25 cellular contexts compared by ENCODE assay signal in the genomic region with DNA sequence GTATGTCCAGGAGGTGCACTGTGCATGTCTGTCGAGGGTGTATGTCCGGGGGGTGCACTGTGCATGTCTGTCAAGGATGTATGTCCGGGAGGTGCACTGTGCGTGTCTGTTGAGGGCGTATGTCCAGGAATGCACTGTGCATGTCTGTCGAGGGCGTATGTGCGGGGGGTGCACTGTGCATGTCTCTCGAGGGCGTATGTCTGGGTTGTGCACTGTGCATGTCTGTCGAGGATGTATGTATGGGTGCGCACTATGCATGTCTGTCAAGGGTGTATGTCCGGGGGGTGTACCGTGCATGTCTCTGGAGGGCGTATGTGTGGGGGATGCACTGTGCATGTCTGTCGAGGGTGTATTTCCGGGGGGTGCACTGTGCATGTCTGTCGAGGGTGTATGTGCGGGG.
"Had no signal": no experiment of that assay in that cellular context is flagged by ENCODE, and none has a peak within 500 bp of the region (broad histone marks: within the 10 kb centered on the region; RNA-seq: fewer than 3 reads in every experiment).

No MANE protein-coding gene starts in this region.

- FAIRE-seq: TTC549 had no signal

- H3K4me1 Mint-ChIP-seq: activated B cell treated with CpG ODN at 0.5 μM for 24 hours; activated CD4-positive, alpha-beta T cell treated with anti-CD3 and anti-CD28 coated beads, Interleukin-2, amount 10 ng/mL, durations not matched to agents 24 days and 14 days; activated naive CD4-positive, alpha-beta T cell treated with anti-CD3 and anti-CD28 coated beads, Interleukin-2, amount 50 U/mL, for 24 hours; activated naive CD8-positive, alpha-beta T cell treated with anti-CD3 and anti-CD28 coated beads, Interleukin-2, amount 50 U/mL, for 24 hours; T-cell had no signal

- H3K9me3 Mint-ChIP-seq: activated CD4-positive, alpha-beta T cell treated with anti-CD3 and anti-CD28 coated beads, Interleukin-2, amount 10 ng/mL, durations not matched to agents 24 days and 14 days; activated naive CD4-positive, alpha-beta T cell treated with anti-CD3 and anti-CD28 coated beads, Interleukin-2, amount 50 U/mL, for 24 hours; activated naive CD8-positive, alpha-beta T cell treated with anti-CD3 and anti-CD28 coated beads, Interleukin-2, amount 50 U/mL, for 24 hours had no signal

- H3K27ac Mint-ChIP-seq: activated B cell treated with CpG ODN at 0.5 μM for 24 hours; activated CD4-positive, alpha-beta T cell treated with anti-CD3 and anti-CD28 coated beads, Interleukin-2, amount 10 ng/mL, durations not matched to agents 24 days and 14 days; activated naive CD4-positive, alpha-beta T cell treated with anti-CD3 and anti-CD28 coated beads, Interleukin-2, amount 50 U/mL, for 24 hours; activated naive CD8-positive, alpha-beta T cell treated with anti-CD3 and anti-CD28 coated beads, Interleukin-2, amount 50 U/mL, for 24 hours; T-cell had no signal

- H3K4me3 Mint-ChIP-seq: activated B cell treated with CpG ODN at 0.5 μM for 24 hours; activated CD4-positive, alpha-beta T cell treated with anti-CD3 and anti-CD28 coated beads, Interleukin-2, amount 10 ng/mL, durations not matched to agents 24 days and 14 days; activated naive CD4-positive, alpha-beta T cell treated with anti-CD3 and anti-CD28 coated beads, Interleukin-2, amount 50 U/mL, for 24 hours; activated naive CD8-positive, alpha-beta T cell treated with anti-CD3 and anti-CD28 coated beads, Interleukin-2, amount 50 U/mL, for 24 hours; T-cell had no signal

- DNase-seq: activated B cell treated with CpG ODN at 0.5 μM for 24 hours; activated CD4-positive, alpha-beta T cell treated with anti-CD3 and anti-CD28 coated beads for 1 hour; activated CD4-positive, alpha-beta T cell treated with anti-CD3 and anti-CD28 coated beads, Interleukin-2, amount 10 ng/mL, durations not matched to agents 24 days and 14 days; activated CD4-positive, alpha-beta T cell treated with anti-CD3 and anti-CD28 coated beads, Interleukin-2, amount 50 U/mL, for 48 hours; activated naive CD8-positive, alpha-beta T cell treated with anti-CD3 and anti-CD28 coated beads, Interleukin-2, amount 50 U/mL, for 24 hours; activated T-cell treated with anti-CD3 and anti-CD28 coated beads for 4 hours; amniotic stem cell; body of pancreas; MG63; MV-4-11; NCI-H1105; NCI-H1436; NCI-H1694 treated with DMSO at 0.1 percent for 48 hours; NCI-H2029 treated with DMSO at 0.1 percent for 48 hours; NCI-H345; NCI-H510A; NCI-H526 treated with DMSO at 0.1 percent for 48 hours; NCI-H82; RPMI8226; T-helper 2 cell; T1000 had no signal

- ATAC-seq: activated naive CD8-positive, alpha-beta T cell treated with anti-CD3 and anti-CD28 coated beads, Interleukin-2, amount 50 U/mL, for 24 hours; body of pancreas; Right ventricle myocardium inferior; T-cell had no signal

- H3K27me3 Mint-ChIP-seq: activated B cell treated with CpG ODN at 0.5 μM for 24 hours; activated CD4-positive, alpha-beta T cell treated with anti-CD3 and anti-CD28 coated beads, Interleukin-2, amount 10 ng/mL, durations not matched to agents 24 days and 14 days; activated naive CD4-positive, alpha-beta T cell treated with anti-CD3 and anti-CD28 coated beads, Interleukin-2, amount 50 U/mL, for 24 hours; activated naive CD8-positive, alpha-beta T cell treated with anti-CD3 and anti-CD28 coated beads, Interleukin-2, amount 50 U/mL, for 24 hours had no signal

- H3K36me3 Mint-ChIP-seq: activated naive CD4-positive, alpha-beta T cell treated with anti-CD3 and anti-CD28 coated beads, Interleukin-2, amount 50 U/mL, for 24 hours; T-cell had no signal
